Comparison of ENCODE assay signal across 8 cellular contexts in genomic region chrX:40266490-40267333, GRCh38.
DNase-seq lines count a peak whose midpoint lies in the region; ATAC-seq and TF ChIP-seq lines count a peak whose summit lies in the region.

No MANE protein-coding gene starts in this region.

- H3K27me3 ChIP-seq in KMS-11 (ENCODE audit: insufficient read depth, low read depth) (no peaks in the 10 kb centered on the region), SJCRH30 (no peaks in the 10 kb centered on the region), osteoblast (ENCODE audit: insufficient read depth, low read length) (peaks cover 9% of the 10 kb centered on the region), upper lobe of left lung (no peaks in the 10 kb centered on the region)

- H3K27ac ChIP-seq in KMS-11 (no peak overlapping the region), SJCRH30 (peak overlapping the region; percentile 98), osteoblast (ENCODE audit: low read depth, low read length) (no peak overlapping the region), upper lobe of left lung (peak overlapping the region; percentile 58 to 71 (median 67))

- TF ChIP-seq POLR2A in upper lobe of left lung (IDR thresholded peaks at IDR 0.05) = no peak

- H3K9me3 Mint-ChIP-seq in activated naive CD4-positive, alpha-beta T cell treated with anti-CD3 and anti-CD28 coated beads, Interleukin-2, amount 50 U/mL, for 72 hours = no peaks in the 10 kb centered on the region

- H3K27ac Mint-ChIP-seq in activated naive CD4-positive, alpha-beta T cell treated with anti-CD3 and anti-CD28 coated beads, Interleukin-2, amount 50 U/mL, for 72 hours = peak overlapping the region in 1 of 2 donors; percentile 65

- peak overlapping the region; percentile 68 for H3K4me2 ChIP-seq in KMS-11
- H3K4me2 ChIP-seq in osteoblast (ENCODE audit: insufficient read depth, low read length) = peak overlapping the region; percentile 72

- H3K36me3 ChIP-seq in KMS-11 (ENCODE audit: insufficient read depth) (no peaks in the 10 kb centered on the region), SJCRH30 (no peaks in the 10 kb centered on the region), osteoblast (ENCODE audit: insufficient read depth, low read length) (no peaks in the 10 kb centered on the region), upper lobe of left lung (no peaks in the 10 kb centered on the region)

- no peak for TF ChIP-seq EP300 in upper lobe of left lung (IDR thresholded peaks at IDR 0.05)

- DNase-seq in ELF-1 (ENCODE audit: low read depth, low spot score) (peak; percentile 89), SJCRH30 (peak; percentile 72 to 77), head of caudate nucleus (peak; percentile 36 to 87 (median 71)), osteoblast (ENCODE audit: insufficient read length, low spot score, missing footprints) (peak; percentile 93), upper lobe of left lung (peak; percentile 68 to 93)
- DNase-seq in activated naive CD4-positive, alpha-beta T cell treated with anti-CD3 and anti-CD28 coated beads, Interleukin-2, amount 50 U/mL, for 72 hours (ENCODE audit: low spot score in 2 of 2) = peak; percentile 50 to 63

- TF ChIP-seq CTCF in KMS-11 (conservative IDR thresholded peaks at IDR 0.05; ENCODE audit: low read depth, low read length) (peak; percentile 33; the same call in 1 of the 2 replicates), osteoblast (IDR thresholded peaks at IDR 0.05; ENCODE audit: extremely low read depth, low read depth, low read length) (peak; percentile 68), upper lobe of left lung (IDR thresholded peaks at IDR 0.05) (peak; percentile 58 to 80 (median 72))

- H3K79me2 ChIP-seq in KMS-11 (ENCODE audit: insufficient read depth, low read depth) = no peaks in the 10 kb centered on the region
- H3K79me2 ChIP-seq in osteoblast (ENCODE audit: insufficient read depth, low read length) = no peaks in the 10 kb centered on the region

- no peaks in the 10 kb centered on the region for H3K36me3 Mint-ChIP-seq in activated naive CD4-positive, alpha-beta T cell treated with anti-CD3 and anti-CD28 coated beads, Interleukin-2, amount 50 U/mL, for 72 hours

- 22 to 23% methylated on average over 8 to 25 of the region's 42 CpGs for WGBS in upper lobe of left lung, 2 donors

- H3K9ac ChIP-seq in KMS-11 = peak overlapping the region; percentile 22; the same call in 1 of the 2 replicates

- H3K9me3 ChIP-seq in SJCRH30 (replicated peaks) = no peaks in the 10 kb centered on the region
- H3K9me3 ChIP-seq in osteoblast (ENCODE audit: low read depth, low read length) = no peaks in the 10 kb centered on the region
- H3K9me3 ChIP-seq in upper lobe of left lung = no peaks in the 10 kb centered on the region

- H4K20me1 ChIP-seq in KMS-11 (ENCODE audit: insufficient read depth) (no peaks in the 10 kb centered on the region), osteoblast (ENCODE audit: insufficient read depth, low read length) (no peaks in the 10 kb centered on the region)

- H3K4me3 ChIP-seq in KMS-11 (IDR thresholded peaks at IDR 0.05; ENCODE audit: insufficient read depth, low read depth, low read length) = no peak overlapping the region
- H3K4me3 ChIP-seq in SJCRH30 = peak overlapping the region; percentile 53
- H3K4me3 ChIP-seq in osteoblast (ENCODE audit: insufficient read depth, low read length) = peak overlapping the region; percentile 75
- H3K4me3 ChIP-seq in upper lobe of left lung = peak overlapping the region; percentile 32 to 53 (median 46)

- intact Hi-C loops in head of caudate nucleus (cut with DNase I) = loop anchor here (10.0 kb wide), 1 partner anchor 82 kb away; no protein-coding TSS in a partner anchor

- H3K4me1 ChIP-seq in KMS-11 (ENCODE audit: low read depth, poor library complexity, severe bottlenecking) (peaks cover 11% of the 10 kb centered on the region), SJCRH30 (peaks cover 15% of the 10 kb centered on the region), osteoblast (ENCODE audit: insufficient read depth, low read length) (peaks cover 22% of the 10 kb centered on the region), upper lobe of left lung (peaks cover 12 to 29% (median 15%) of the 10 kb centered on the region in 4 donors)

- H2AFZ ChIP-seq in KMS-11 (ENCODE audit: low read depth) (peak overlapping the region; percentile 83), osteoblast (ENCODE audit: low read length) (peak overlapping the region; percentile 92)

- ATAC-seq in activated naive CD4-positive, alpha-beta T cell treated with anti-CD3 and anti-CD28 coated beads, Interleukin-2, amount 50 U/mL, for 72 hours = peak; percentile 82 to 89
- ATAC-seq in upper lobe of left lung (ENCODE audit: low FRiP score in 2 of 2) (peak; percentile 76 to 93), GM18520 (IDR thresholded peaks at IDR 0.05; ENCODE audit: unreplicated experiment) (no peak)

Comparison
In these comparisons a context has a peak if more than half of its experiments do, and no peak if none do; other contexts are left out.
1. H3K27ac ChIP-seq: peak in SJCRH30 (single experiment) and upper lobe of left lung (4 of 4); none in KMS-11 (single experiment) and osteoblast (single experiment).
2. Peak in every context shown above with its lines, with median percentiles within 50 percentile points of each other: DNase-seq and CTCF ChIP-seq.